In the genomic region with DNA sequence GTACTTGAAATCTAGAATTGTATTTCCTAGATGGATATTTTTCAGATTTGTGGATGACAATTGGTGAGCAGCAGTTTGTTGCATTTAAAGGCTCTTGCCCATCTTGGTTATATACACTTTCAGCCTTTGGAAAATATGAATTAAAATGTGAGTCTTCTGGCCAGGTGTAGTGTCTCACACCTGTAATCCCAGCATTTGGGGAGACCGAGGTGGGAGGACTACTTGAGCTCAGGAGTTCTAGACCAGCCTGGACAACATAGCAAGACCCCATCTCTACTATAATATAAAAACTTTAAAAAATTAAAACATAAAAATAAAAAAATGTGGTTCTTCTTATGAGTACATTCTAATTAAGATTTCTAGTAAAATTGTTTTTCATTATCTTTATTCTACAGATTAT, we compare ENCODE assay signal across 22 cellular contexts.
"Had no signal": no experiment of that assay in that cellular context is flagged by ENCODE, and none has a peak within 500 bp of the region (broad histone marks: within the 10 kb centered on the region; RNA-seq: fewer than 3 reads in every experiment).

No MANE protein-coding gene starts in this region.

- H3K27ac Mint-ChIP-seq: IgD-negative memory B cell had no signal

- H3K27ac ChIP-seq: SJSA1, SK-N-MC had no signal

- H3K4me3 ChIP-seq: SJSA1, SK-N-MC had no signal

- H3K9me3 ChIP-seq: SJSA1 had no signal

- DNase-seq: KBM-7, MV-4-11, NCI-H1048, NCI-H1105, NCI-H1417, NCI-H1436 treated with DMSO at 0.1 percent for 48 hours, NCI-H1694, NCI-H187 treated with DMSO at 0.1 percent for 48 hours, NCI-H2029 treated with DMSO at 0.1 percent for 48 hours, NCI-H2227 treated with DMSO at 0.1 percent for 48 hours, NCI-H446, NCI-H510A, NCI-H524 treated with DMSO at 0.1 percent for 48 hours, NCI-H69, NCI-H774, Right ventricle myocardium superior, RPMI8226, SIG-M5 had no signal

- H3K4me1 ChIP-seq: SJSA1 had no signal

- H3K9me3 Mint-ChIP-seq: IgD-negative memory B cell had no signal

- FAIRE-seq: RCC 7860 had no signal

- H3K27me3 ChIP-seq: SJSA1 had no signal

- H3K27me3 Mint-ChIP-seq: IgD-negative memory B cell had no signal

- H3K4me3 Mint-ChIP-seq: IgD-negative memory B cell had no signal
